11 cellular contexts compared by ENCODE assay signal in the genomic region with DNA sequence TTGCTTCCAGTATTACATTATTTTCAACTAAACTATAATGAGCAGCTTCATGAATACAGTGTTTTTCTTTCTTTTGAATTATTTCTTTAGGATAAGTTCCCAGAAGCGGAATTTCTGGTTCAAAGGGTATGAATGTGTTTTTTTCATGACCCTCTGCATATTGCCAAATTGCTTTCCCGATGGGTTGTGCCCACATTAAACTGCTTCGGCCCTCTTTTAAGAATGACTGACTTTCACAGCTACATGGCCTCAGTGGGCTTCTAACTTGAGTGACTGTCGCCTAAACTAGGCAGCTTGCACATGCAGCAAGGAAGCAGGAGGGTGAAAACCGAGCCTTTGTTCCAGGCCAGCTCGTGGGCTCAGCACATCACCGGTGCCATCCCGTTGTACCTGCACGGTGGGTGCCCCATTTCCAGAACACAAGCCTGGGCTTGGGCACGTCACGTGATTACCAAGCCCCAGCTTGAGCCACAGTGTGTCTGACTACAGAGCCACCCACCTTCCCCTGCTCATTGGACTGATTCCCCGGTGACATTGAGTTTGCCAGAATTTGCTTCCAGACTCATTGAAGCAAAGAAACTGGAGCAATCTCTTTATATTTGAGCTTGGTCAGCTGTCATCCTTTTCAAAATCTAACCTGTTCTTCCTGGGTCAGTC.
DNase-seq lines count a peak whose midpoint lies in the region; ATAC-seq and TF ChIP-seq lines count a peak whose summit lies in the region.
"Had no signal": no experiment of that assay in that cellular context is flagged by ENCODE, and none has a peak within 500 bp of the region (broad histone marks: within the 10 kb centered on the region; RNA-seq: fewer than 3 reads in every experiment).

No MANE protein-coding gene starts in this region.

- H3K36me3 ChIP-seq in IMR-90 (ENCODE audit: control insufficient read depth, insufficient read depth, low read length) (peaks cover 34% of the 10 kb centered on the region), SJSA1 (peaks cover 9% of the 10 kb centered on the region; the same call in 1 of the 2 replicates)

- H3K4me2 ChIP-seq in IMR-90 (ENCODE audit: low read depth, low read length), result no peak overlapping the region

- H3K27me3 Mint-ChIP-seq in immature natural killer cell (ENCODE audit: low read depth in 3 of 3), result peaks cover 2 to 10% (median 4%) of the 10 kb centered on the region in 3 donors

- TF ChIP-seq POLR2A in IMR-90 (IDR thresholded peaks at IDR 0.05; ENCODE audit: low read depth, low read length), result no peak

- H3K9me3 ChIP-seq in IMR-90 (ENCODE audit: control insufficient read depth, insufficient read depth, low read length), result no peaks in the 10 kb centered on the region
- no peaks in the 10 kb centered on the region for H3K9me3 ChIP-seq in SJSA1 (replicated peaks)
- H3K9me3 ChIP-seq: gastroesophageal sphincter, mucosa of descending colon had no signal

- no peaks in the 10 kb centered on the region for H4K20me1 ChIP-seq in IMR-90 (ENCODE audit: insufficient read depth, low read length)

- no peaks in the 10 kb centered on the region for H3K79me1 ChIP-seq in IMR-90 (ENCODE audit: low read depth in 1 of 2, low read length in 2 of 2)

- ATAC-seq in IMR-90 (ENCODE audit: low read depth), result no peak
- no peak for ATAC-seq in stimulated activated effector memory CD8-positive, alpha-beta T cell treated with anti-CD3 and anti-CD28 coated beads, Interleukin-12 subunit alpha, Interleukin-12 subunit beta, amount 100 ng/mL, for 72 hours
- no peak for ATAC-seq in GM21381 (IDR thresholded peaks at IDR 0.05; ENCODE audit: unreplicated experiment)
- ATAC-seq: gastroesophageal sphincter had no signal

- no peak overlapping the region for H2AK9ac ChIP-seq in IMR-90 (replicated peaks; ENCODE audit: low read depth, low read length, poor library complexity)

- H3K9me3 Mint-ChIP-seq in stimulated activated effector memory CD8-positive, alpha-beta T cell treated with anti-CD3 and anti-CD28 coated beads, Interleukin-12 subunit alpha, Interleukin-12 subunit beta, amount 100 ng/mL, for 72 hours, result no peaks in the 10 kb centered on the region
- H3K9me3 Mint-ChIP-seq in immature natural killer cell, result no peaks in the 10 kb centered on the region

- peak overlapping the region; percentile 86 for H3K4ac ChIP-seq in IMR-90 (ENCODE audit: low read depth, low read length)

- no TSS peak for BruUV-seq in IMR-90 (replicated peaks; lab: Mats Ljungman, UMichigan)

- no peaks in the 10 kb centered on the region for H3K27me3 ChIP-seq in IMR-90 (ENCODE audit: control insufficient read depth, insufficient read depth, low read length)
- H3K27me3 ChIP-seq in SJSA1 (replicated peaks), result no peaks in the 10 kb centered on the region
- H3K27me3 ChIP-seq: gastroesophageal sphincter had no signal

- CTCF ChIA-PET in IMR-90 (lab: Yijun Ruan, JAX), result no interaction called here

- H3K27ac ChIP-seq in IMR-90 (ENCODE audit: insufficient read depth, low read length) (peak overlapping the region; percentile 43; the same call in 1 of the 2 replicates), SJSA1 (peak overlapping the region; percentile 35), coronary artery (peak overlapping the region; percentile 46 to 54)
- H3K27ac ChIP-seq: gastroesophageal sphincter had no signal

- TF ChIP-seq CTCF in IMR-90 (conservative IDR thresholded peaks at IDR 0.05; ENCODE audit: low read depth, low read length) (no peak), coronary artery (IDR thresholded peaks at IDR 0.05) (no peak)

- no peak overlapping the region for H3K4me3 Mint-ChIP-seq in stimulated activated effector memory CD8-positive, alpha-beta T cell treated with anti-CD3 and anti-CD28 coated beads, Interleukin-12 subunit alpha, Interleukin-12 subunit beta, amount 100 ng/mL, for 72 hours
- peak overlapping the region in 1 of 5 donors; percentile 25 for H3K4me3 Mint-ChIP-seq in immature natural killer cell

- peak overlapping the region; percentile 84; the same call in 1 of the 2 replicates for H2BK120ac ChIP-seq in IMR-90 (ENCODE audit: low read depth, low read length)

- peak overlapping the region; percentile 92 for H2AK5ac ChIP-seq in IMR-90 (ENCODE audit: low read depth, low read length)

- peak overlapping the region; percentile 37 for H2AFZ ChIP-seq in IMR-90 (replicated peaks; ENCODE audit: low read length, poor library complexity)

- H3K27ac Mint-ChIP-seq in stimulated activated effector memory CD8-positive, alpha-beta T cell treated with anti-CD3 and anti-CD28 coated beads, Interleukin-12 subunit alpha, Interleukin-12 subunit beta, amount 100 ng/mL, for 72 hours, result peak overlapping the region; percentile 24
- peak overlapping the region in 3 of 6 donors; percentile 23 to 80 (median 64) for H3K27ac Mint-ChIP-seq in immature natural killer cell

- peak overlapping the region; percentile 35 to 84; a peak in 3 of 4 replicates for H4K8ac ChIP-seq in IMR-90 (ENCODE audit: low read depth in 2 of 2, low read length in 2 of 2)

- POLR2A ChIA-PET in IMR-90 (lab: Charles Lee; ENCODE audit: unreplicated experiment), result no interaction called here

- peaks cover 32% of the 10 kb centered on the region for H3K9me1 ChIP-seq in IMR-90 (ENCODE audit: insufficient read depth, low read length)

- H2BK5ac ChIP-seq in IMR-90 (ENCODE audit: low read depth, low read length, poor library complexity, severe bottlenecking), result no peak overlapping the region

- H3K4me1 ChIP-seq in IMR-90 (ENCODE audit: control insufficient read depth, insufficient read depth, low read length) (peaks cover 7% of the 10 kb centered on the region), SJSA1 (replicated peaks) (peaks cover 48% of the 10 kb centered on the region)
- H3K4me1 ChIP-seq: gastroesophageal sphincter had no signal

- peak overlapping the region; percentile 21; the same call in 1 of the 2 replicates for H4K5ac ChIP-seq in IMR-90 (ENCODE audit: low read depth, low read length)

- DNase-seq in IMR-90, result no peak
- DNase-seq in SJSA1 (ENCODE audit: low read depth in 1 of 2, low spot score in 2 of 2), result no peak
- no peak for DNase-seq in coronary artery (ENCODE audit: low spot score)
- no peak for DNase-seq in stimulated activated effector memory CD8-positive, alpha-beta T cell treated with anti-CD3 and anti-CD28 coated beads, Interleukin-12 subunit alpha, Interleukin-12 subunit beta, amount 100 ng/mL, for 72 hours (ENCODE audit: low spot score in 2 of 2)
- DNase-seq in stimulated activated CD4-positive, alpha-beta T cell treated with anti-CD3 and anti-CD28 coated beads, Interleukin-2, amount 100 ng/mL, for 48 hours, result no peak
- DNase-seq in immature natural killer cell, result no peak
- DNase-seq: KG1, mucosa of descending colon, NCI-H146 had no signal

- H3K4me3 ChIP-seq in IMR-90 (ENCODE audit: insufficient read depth, low read depth, low read length) (no peak overlapping the region), SJSA1 (no peak overlapping the region), coronary artery (no peak overlapping the region)
- H3K4me3 ChIP-seq: gastroesophageal sphincter, mucosa of descending colon had no signal

- peak overlapping the region; percentile 81 for H3K14ac ChIP-seq in IMR-90 (replicated peaks; ENCODE audit: low read depth, low read length)

- dilution Hi-C loops in IMR-90 (cut with HindIII; ENCODE audit: low sequenced_read_pairs, unreplicated experiment), result no loop called here

- H3K9ac ChIP-seq in IMR-90 (ENCODE audit: low read depth, low read length), result no peak overlapping the region; the same call in 1 of the 2 replicates

- intact Hi-C loops in IMR-90 (cut with micrococcal nuclease), result no loop called here

- H3K4me1 Mint-ChIP-seq in stimulated activated effector memory CD8-positive, alpha-beta T cell treated with anti-CD3 and anti-CD28 coated beads, Interleukin-12 subunit alpha, Interleukin-12 subunit beta, amount 100 ng/mL, for 72 hours, result peaks cover 46% of the 10 kb centered on the region
- H3K4me1 Mint-ChIP-seq in immature natural killer cell, result peaks cover 35 to 36% of the 10 kb centered on the region in 2 donors

- H2BK20ac ChIP-seq in IMR-90 (ENCODE audit: low read depth, low read length), result peak overlapping the region; percentile 51; the same call in 1 of the 2 replicates

- WGBS in IMR-90 (ENCODE audit: extremely low coverage in 2 of 2, insufficient read length in 1 of 2), 2 experiments, result 95% methylated on average over 8 of the region's 12 CpGs; no CpG with 5 or more reads in 1 of the 2 experiments

- no peak for TF ChIP-seq RAD21 in IMR-90 (IDR thresholded peaks at IDR 0.05; ENCODE audit: low read length)

- in situ Hi-C loops in IMR-90 (cut with MboI; ENCODE audit: low sequenced_read_pairs), result no loop called here

- peak overlapping the region; percentile 65; the same call in 1 of the 2 replicates for H3K18ac ChIP-seq in IMR-90 (ENCODE audit: low read depth, low read length)

- peak overlapping the region; percentile 77 for H4K91ac ChIP-seq in IMR-90 (ENCODE audit: insufficient read depth, low read depth, low read length)

- H3K23ac ChIP-seq in IMR-90 (ENCODE audit: low read depth, low read length), result no peak overlapping the region; the same call in 1 of the 2 replicates

- no peak overlapping the region for H3K56ac ChIP-seq in IMR-90 (ENCODE audit: extremely low read depth, insufficient read depth, low read length)

- peak overlapping the region; percentile 82; the same call in 2 of the 3 replicates for H2BK15ac ChIP-seq in IMR-90 (ENCODE audit: low read depth, low read length)

- H3K36me3 Mint-ChIP-seq in stimulated activated effector memory CD8-positive, alpha-beta T cell treated with anti-CD3 and anti-CD28 coated beads, Interleukin-12 subunit alpha, Interleukin-12 subunit beta, amount 100 ng/mL, for 72 hours, result peaks cover 52% of the 10 kb centered on the region
- H3K36me3 Mint-ChIP-seq in immature natural killer cell, result peaks cover 12 to 37% (median 26%) of the 10 kb centered on the region in 3 donors

TF ChIP-seq in IMR-90, 13 proteins besides CTCF, POLR2A, EP300 and RAD21 (continues in another document):
- TF ChIP-seq, protein P1, sequence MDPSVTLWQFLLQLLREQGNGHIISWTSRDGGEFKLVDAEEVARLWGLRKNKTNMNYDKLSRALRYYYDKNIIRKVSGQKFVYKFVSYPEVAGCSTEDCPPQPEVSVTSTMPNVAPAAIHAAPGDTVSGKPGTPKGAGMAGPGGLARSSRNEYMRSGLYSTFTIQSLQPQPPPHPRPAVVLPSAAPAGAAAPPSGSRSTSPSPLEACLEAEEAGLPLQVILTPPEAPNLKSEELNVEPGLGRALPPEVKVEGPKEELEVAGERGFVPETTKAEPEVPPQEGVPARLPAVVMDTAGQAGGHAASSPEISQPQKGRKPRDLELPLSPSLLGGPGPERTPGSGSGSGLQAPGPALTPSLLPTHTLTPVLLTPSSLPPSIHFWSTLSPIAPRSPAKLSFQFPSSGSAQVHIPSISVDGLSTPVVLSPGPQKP (IDR thresholded peaks at IDR 0.05; ENCODE audit: borderline replicate concordance, low read depth, low read length), result no peak
- TF ChIP-seq MAFK (IDR thresholded peaks at IDR 0.05; ENCODE audit: low read depth, low read length) (no peak), MXI1 (IDR thresholded peaks at IDR 0.05; ENCODE audit: borderline replicate concordance, low read depth, low read length) (no peak)
